8 cellular contexts compared by ENCODE assay signal in the genomic region with DNA sequence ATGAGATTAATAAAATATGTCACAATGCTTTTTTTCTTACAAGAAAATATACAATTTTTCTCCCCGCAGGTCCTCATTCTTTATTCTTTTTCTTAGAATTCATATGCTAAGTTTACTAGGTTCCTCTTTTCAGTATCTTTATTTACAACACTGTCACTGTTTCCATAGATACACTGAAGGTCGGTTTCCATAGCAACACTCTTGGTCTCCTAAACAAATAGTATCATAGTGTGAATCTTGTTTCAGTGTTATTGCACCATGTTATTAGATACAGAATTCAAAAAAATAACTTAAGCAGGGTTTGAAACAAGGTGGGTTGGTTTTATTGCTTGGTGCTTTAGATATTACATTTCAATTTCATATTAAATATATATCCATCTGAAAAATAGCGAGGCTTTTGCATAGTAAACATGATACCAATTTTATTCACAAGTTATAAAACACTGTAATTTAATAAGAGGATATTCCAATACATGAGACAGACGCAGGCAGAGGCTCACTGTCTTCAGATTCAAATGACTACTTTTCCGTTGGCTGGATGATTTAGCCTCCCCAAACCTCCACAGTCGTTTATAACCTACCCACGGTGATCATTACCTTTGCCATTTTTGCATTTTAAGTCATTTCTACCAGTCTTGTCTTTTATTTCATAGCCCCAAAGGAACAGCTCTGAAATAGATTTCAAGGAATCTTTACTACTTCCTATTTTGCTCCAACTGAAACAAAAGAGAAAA.
DNase-seq lines count a peak whose midpoint lies in the region; ATAC-seq and TF ChIP-seq lines count a peak whose summit lies in the region.

No MANE protein-coding gene starts in this region.

- no peak for TF ChIP-seq CTCF in CD14-positive monocyte (IDR thresholded peaks at IDR 0.05)
- TF ChIP-seq CTCF in colonic mucosa (IDR thresholded peaks at IDR 0.05), result no peak

- H3K4me3 ChIP-seq in colonic mucosa, result no peak overlapping the region

- H3K9me3 Mint-ChIP-seq in CD14-positive monocyte (no peaks in the 10 kb centered on the region), naive B cell (no peaks in the 10 kb centered on the region)

- ATAC-seq in GM18870 (IDR thresholded peaks at IDR 0.05; ENCODE audit: unreplicated experiment) (peak; percentile 69), HG03066 (IDR thresholded peaks at IDR 0.05; ENCODE audit: low read depth, unreplicated experiment) (peak; percentile 62), naive B cell (ENCODE audit: low read depth in 2 of 2) (peak; percentile 72 to 79)

- intact Hi-C loops in CD14-positive monocyte (cut with micrococcal nuclease), result loop anchor here in 1 of 2 donors (1.0 to 2.0 kb wide), 3 partner anchors 19 to 91 kb away; no protein-coding TSS in a partner anchor
- intact Hi-C loops in colonic mucosa (cut with DNase I), result no loop called here

- no peaks in the 10 kb centered on the region for H3K9me3 ChIP-seq in colonic mucosa

- H3K4me1 ChIP-seq in colonic mucosa, result peaks cover 6% of the 10 kb centered on the region

- no peaks in the 10 kb centered on the region for H3K36me3 ChIP-seq in colonic mucosa

- H3K36me3 Mint-ChIP-seq in CD14-positive monocyte, result peaks cover 0 to 3% of the 10 kb centered on the region in 2 donors
- H3K36me3 Mint-ChIP-seq in naive B cell, result no peaks in the 10 kb centered on the region

- no peak overlapping the region for H3K9ac ChIP-seq in colonic mucosa (ENCODE audit: low read depth in 2 of 2, low read length in 2 of 2)

- H3K27ac Mint-ChIP-seq in CD14-positive monocyte (peak overlapping the region; percentile 93 to 99 (median 97)), naive B cell (peak overlapping the region; percentile 91 to 100 (median 98))

- H3K4me1 Mint-ChIP-seq in CD14-positive monocyte (peaks cover 49% of the 10 kb centered on the region), naive B cell (peaks cover 40 to 55% (median 43%) of the 10 kb centered on the region in 3 donors)

- H3K4me3 Mint-ChIP-seq in CD14-positive monocyte (peak overlapping the region in 1 of 2 donors; percentile 67), naive B cell (peak overlapping the region in 7 of 8 donors; percentile 4 to 83 (median 66))

- H3K27me3 Mint-ChIP-seq in CD14-positive monocyte (ENCODE audit: low read depth in 3 of 3) (peaks cover 0 to 1% (median 0%) of the 10 kb centered on the region in 3 donors), naive B cell (peaks cover 0 to 3% (median 0%) of the 10 kb centered on the region in 3 donors)

- H3K27me3 ChIP-seq in colonic mucosa, result no peaks in the 10 kb centered on the region

- DNase-seq in CD14-positive monocyte (ENCODE audit: low spot score) (no peak), NOMO-1 treated with DMSO at 0.1 percent for 48 hours (lab: John Stamatoyannopoulos, UW; ENCODE audit: unreplicated experiment) (peak; percentile 95), colonic mucosa (no peak), naive B cell (peak; percentile 89), HK-2 (ENCODE audit: unreplicated experiment) (no peak), NCI-H226 (no peak)

- H3K27ac ChIP-seq in colonic mucosa, result peak overlapping the region; percentile 16

Comparison
In these comparisons a context has a peak if more than half of its experiments do, and no peak if none do; other contexts are left out.
1. DNase-seq: peak in NOMO-1 treated with DMSO at 0.1 percent for 48 hours (single experiment) and naive B cell (single experiment); none in CD14-positive monocyte (single experiment), colonic mucosa (single experiment), HK-2 (single experiment) and NCI-H226 (single experiment).
2. Peak in every context shown above with its lines, with median percentiles within 50 percentile points of each other: ATAC-seq.